In the genomic region with DNA sequence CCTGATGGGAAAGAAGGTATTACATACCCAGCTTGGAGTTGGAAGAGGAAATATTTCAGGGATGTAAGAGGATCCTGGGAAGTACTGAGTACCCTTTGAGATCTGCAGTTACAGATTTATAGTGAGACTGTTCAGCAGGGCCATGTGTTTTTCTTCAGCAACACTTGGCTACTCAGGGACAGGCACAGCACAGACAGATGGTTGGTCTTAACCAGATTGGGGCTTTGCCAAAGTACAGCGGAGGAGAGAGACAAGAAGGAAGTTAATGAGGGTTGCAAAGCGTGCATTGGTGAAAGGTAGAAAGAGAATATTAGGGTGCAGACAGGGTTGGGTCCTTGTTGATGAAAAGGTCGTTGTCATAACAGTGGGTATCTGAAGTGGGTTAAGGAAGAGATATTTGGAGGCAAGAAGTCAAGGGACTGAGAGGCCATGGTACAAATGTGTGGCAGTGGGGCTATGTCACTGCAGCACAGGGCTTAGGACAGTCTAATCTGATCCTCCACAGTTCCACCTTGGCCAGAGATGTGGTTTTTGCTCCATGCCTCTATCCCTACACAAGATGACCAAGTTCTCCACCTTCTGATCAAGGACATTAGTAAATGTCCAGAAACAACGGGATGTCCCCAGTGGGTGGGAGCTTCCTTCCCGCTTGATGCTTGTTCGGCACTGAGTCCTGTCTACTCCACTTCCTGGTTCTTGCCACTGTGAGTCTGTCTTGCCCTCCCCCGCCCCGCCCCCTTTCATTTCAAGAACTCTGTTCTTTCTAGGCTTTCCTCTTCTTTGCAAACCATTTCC, we compare ENCODE assay signal across 9 cellular contexts. TPM values are rescaled to one million over a fixed set of nuclear protein-coding genes. Genes with fewer than 3 reads are reported as not detected.
DNase-seq lines count a peak whose midpoint lies in the region; ATAC-seq and TF ChIP-seq lines count a peak whose summit lies in the region.
"Had no signal": no experiment of that assay in that cellular context is flagged by ENCODE, and none has a peak within 500 bp of the region (broad histone marks: within the 10 kb centered on the region; RNA-seq: fewer than 3 reads in every experiment).

No MANE protein-coding gene starts in this region.

- H3K27ac Mint-ChIP-seq in activated T-helper 2 cell treated with anti-CD3 and anti-CD28 coated beads, Interferon-gamma antibody, Interleukin-2, Interleukin-4, amounts not matched to agents 10 μg/mL and 5 μg/mL and 100 μg/mL, durations not matched to agents 14 hours and 24 hours and 36 hours, result peak overlapping the region; percentile 72
- no peak overlapping the region for H3K27ac Mint-ChIP-seq in Caco-2 (ENCODE audit: unreplicated experiment)

- H3K9me3 ChIP-seq in A673 (ENCODE audit: low read depth, low read length, poor library complexity, severe bottlenecking) (peaks cover 11% of the 10 kb centered on the region), OCI-LY7 (ENCODE audit: low read length) (no peaks in the 10 kb centered on the region), mucosa of descending colon (no peaks in the 10 kb centered on the region), Caco-2 (peaks cover 8% of the 10 kb centered on the region; the same call in 1 of the 2 replicates)

- ATAC-seq in mucosa of descending colon, result peak; percentile 67

- H4K20me1 ChIP-seq in OCI-LY7 (ENCODE audit: insufficient read depth, low read length), result no peaks in the 10 kb centered on the region

- TF ChIP-seq CTCF in A673 (conservative IDR thresholded peaks at IDR 0.05; ENCODE audit: low read depth, low read length) (no peak), OCI-LY7 (conservative IDR thresholded peaks at IDR 0.05; ENCODE audit: low read length) (no peak), mucosa of descending colon (IDR thresholded peaks at IDR 0.05) (no peak), Caco-2 (IDR thresholded peaks at IDR 0.05; ENCODE audit: insufficient read depth in 1 of 2, low read depth in 1 of 2, low read length in 1 of 2, severe bottlenecking in 1 of 2, unreplicated experiment in 1 of 2) (no peak)

- H3K4me3 ChIP-seq in A673 (ENCODE audit: low read depth, low read length, poor library complexity, severe bottlenecking), result no peak overlapping the region
- no peak overlapping the region for H3K4me3 ChIP-seq in OCI-LY7 (ENCODE audit: low read depth, low read length, poor library complexity, severe bottlenecking)
- H3K4me3 ChIP-seq in mucosa of descending colon, result no peak overlapping the region
- H3K4me3 ChIP-seq in Caco-2 (ENCODE audit: low read depth, low read length), result no peak overlapping the region
- H3K4me3 ChIP-seq: dorsolateral prefrontal cortex had no signal

- H3K27me3 Mint-ChIP-seq in activated T-helper 2 cell treated with anti-CD3 and anti-CD28 coated beads, Interferon-gamma antibody, Interleukin-2, Interleukin-4, amounts not matched to agents 10 μg/mL and 5 μg/mL and 100 μg/mL, durations not matched to agents 14 hours and 24 hours and 36 hours (ENCODE audit: low read depth), result peaks cover 19% of the 10 kb centered on the region
- H3K27me3 Mint-ChIP-seq in Caco-2 (ENCODE audit: insufficient read depth, unreplicated experiment), result peaks cover 7% of the 10 kb centered on the region

- peak; percentile 6 for DNase-seq in A673 (ENCODE audit: low spot score)
- DNase-seq in OCI-LY7 (ENCODE audit: low spot score), result peak; percentile 4
- DNase-seq in activated T-helper 2 cell treated with anti-CD3 and anti-CD28 coated beads, Interferon-gamma antibody, Interleukin-2, Interleukin-4, amounts not matched to agents 10 μg/mL and 5 μg/mL and 100 μg/mL, durations not matched to agents 14 hours and 24 hours and 36 hours (ENCODE audit: low spot score), result no peak
- peak in 2 of 3 donors; percentile 24 to 28 for DNase-seq in mucosa of descending colon
- DNase-seq in ecto neural progenitor cell (ENCODE audit: low spot score), result no peak
- no peak for DNase-seq in Caco-2
- DNase-seq in NCI-H2029 (lab: John Stamatoyannopoulos, UW), result no peak
- no peak for DNase-seq in GM03348 (ENCODE audit: low spot score)

- no peak overlapping the region for H3K4me2 ChIP-seq in OCI-LY7 (ENCODE audit: low read length)

- H3K9me2 ChIP-seq in OCI-LY7 (ENCODE audit: insufficient read depth, low read length), result no peaks in the 10 kb centered on the region

- H3K27ac ChIP-seq in A673 (ENCODE audit: low read depth, low read length, poor library complexity, severe bottlenecking) (no peak overlapping the region), OCI-LY7 (ENCODE audit: low read depth, low read length, poor library complexity, severe bottlenecking) (no peak overlapping the region)
- H3K27ac ChIP-seq: dorsolateral prefrontal cortex had no signal

- peak overlapping the region; percentile 38 for H3K4me3 Mint-ChIP-seq in activated T-helper 2 cell treated with anti-CD3 and anti-CD28 coated beads, Interferon-gamma antibody, Interleukin-2, Interleukin-4, amounts not matched to agents 10 μg/mL and 5 μg/mL and 100 μg/mL, durations not matched to agents 14 hours and 24 hours and 36 hours (ENCODE audit: low read depth)
- H3K4me3 Mint-ChIP-seq in Caco-2 (ENCODE audit: unreplicated experiment), result no peak overlapping the region

- H2AFZ ChIP-seq in OCI-LY7 (ENCODE audit: low read length), result no peak overlapping the region

- peaks cover 16% of the 10 kb centered on the region for H3K9me3 Mint-ChIP-seq in activated T-helper 2 cell treated with anti-CD3 and anti-CD28 coated beads, Interferon-gamma antibody, Interleukin-2, Interleukin-4, amounts not matched to agents 10 μg/mL and 5 μg/mL and 100 μg/mL, durations not matched to agents 14 hours and 24 hours and 36 hours
- peaks cover 29% of the 10 kb centered on the region for H3K9me3 Mint-ChIP-seq in Caco-2 (ENCODE audit: unreplicated experiment)

- H3K36me3 ChIP-seq in A673 (ENCODE audit: insufficient read depth, low read length, poor library complexity, severe bottlenecking) (no peaks in the 10 kb centered on the region), OCI-LY7 (ENCODE audit: insufficient read depth, low read length) (no peaks in the 10 kb centered on the region), mucosa of descending colon (ENCODE audit: low read depth) (no peaks in the 10 kb centered on the region), Caco-2 (ENCODE audit: control insufficient read depth, insufficient read depth, low read length) (no peaks in the 10 kb centered on the region)

- H3K36me3 Mint-ChIP-seq in activated T-helper 2 cell treated with anti-CD3 and anti-CD28 coated beads, Interferon-gamma antibody, Interleukin-2, Interleukin-4, amounts not matched to agents 10 μg/mL and 5 μg/mL and 100 μg/mL, durations not matched to agents 14 hours and 24 hours and 36 hours (ENCODE audit: low read depth), result no peaks in the 10 kb centered on the region
- H3K36me3 Mint-ChIP-seq in Caco-2 (ENCODE audit: insufficient read depth, unreplicated experiment), result no peaks in the 10 kb centered on the region

- no peaks in the 10 kb centered on the region for H3K27me3 ChIP-seq in A673 (replicated peaks; ENCODE audit: insufficient read depth, low read depth, low read length, poor library complexity)
- H3K27me3 ChIP-seq in Caco-2 (replicated peaks; ENCODE audit: control insufficient read depth, insufficient read depth, low read length), result no peaks in the 10 kb centered on the region
- H3K27me3 ChIP-seq: dorsolateral prefrontal cortex had no signal

- H3K79me2 ChIP-seq in OCI-LY7 (ENCODE audit: insufficient read depth, low read depth, low read length), result no peaks in the 10 kb centered on the region

- BruUV-seq in A673 (replicated peaks; lab: Mats Ljungman, UMichigan) (no TSS peak), OCI-LY7 (replicated peaks; lab: Mats Ljungman, UMichigan) (no TSS peak), Caco-2 (replicated peaks; lab: Mats Ljungman, UMichigan) (no TSS peak)

- POLR2A ChIA-PET in A673 (lab: Charles Lee; ENCODE audit: low non-redundant PET), result no interaction called here
- POLR2A ChIA-PET in OCI-LY7 (lab: Charles Lee), result interaction anchor here (0.5 to 0.6 kb wide), 2 partner anchors 386 to 415 kb away, joined by 3 read pairs; no protein-coding TSS in a partner anchor
- POLR2A ChIA-PET in Caco-2 (lab: Charles Lee), result no interaction called here

- CTCF ChIA-PET in A673 (lab: Charles Lee), result no interaction called here
- CTCF ChIA-PET in OCI-LY7 (lab: Charles Lee; ENCODE audit: unreplicated experiment), result no interaction called here
- CTCF ChIA-PET in Caco-2 (lab: Charles Lee), result no interaction called here

- intact Hi-C loops in A673 (cut with micrococcal nuclease; ENCODE audit: unreplicated experiment), result no loop called here
- intact Hi-C loops in OCI-LY7 (cut with micrococcal nuclease; ENCODE audit: unreplicated experiment), result loop anchor here (5.0 kb wide), 1 partner anchor 1245 kb away; no protein-coding TSS in a partner anchor
- intact Hi-C loops in activated T-helper 2 cell treated with anti-CD3 and anti-CD28 coated beads, Interferon-gamma antibody, Interleukin-2, Interleukin-4, amounts not matched to agents 10 μg/mL and 5 μg/mL and 100 μg/mL, durations not matched to agents 14 hours and 24 hours and 36 hours (cut with micrococcal nuclease), result loop anchor here (1.0 kb wide), 1 partner anchor 225 kb away; no protein-coding TSS in a partner anchor
- intact Hi-C loops in mucosa of descending colon (cut with DNase I, micrococcal nuclease), result loop anchor here in 1 of 2 donors (10.0 kb wide), 1 partner anchor 972 kb away; no protein-coding TSS in a partner anchor
- intact Hi-C loops in Caco-2 (cut with micrococcal nuclease; ENCODE audit: unreplicated experiment), result no loop called here

- H3K4me1 ChIP-seq in A673 (ENCODE audit: insufficient read depth, low read length, poor library complexity, severe bottlenecking) (no peaks in the 10 kb centered on the region), OCI-LY7 (ENCODE audit: insufficient read depth, low read length, poor library complexity, severe bottlenecking) (no peaks in the 10 kb centered on the region), mucosa of descending colon (ENCODE audit: low read depth) (no peaks in the 10 kb centered on the region), Caco-2 (peaks cover 6% of the 10 kb centered on the region)

- peaks cover 12% of the 10 kb centered on the region for H3K4me1 Mint-ChIP-seq in activated T-helper 2 cell treated with anti-CD3 and anti-CD28 coated beads, Interferon-gamma antibody, Interleukin-2, Interleukin-4, amounts not matched to agents 10 μg/mL and 5 μg/mL and 100 μg/mL, durations not matched to agents 14 hours and 24 hours and 36 hours (ENCODE audit: low read depth)
- H3K4me1 Mint-ChIP-seq in Caco-2 (ENCODE audit: low read depth, unreplicated experiment), result peaks cover 7% of the 10 kb centered on the region

RNA-seq across cellular contexts. Expression of a gene that starts 18.9 kb away (rescaled TPM):
- total RNA-seq in A673 (2021) (17.4 and 21.2 TPM in 2 replicates), OCI-LY7 (2022) (7.1 and 7.7 TPM in 2 replicates), mucosa of descending colon (10 to 100 TPM; 26.3 to 31.5 (median 30.3) TPM), Caco-2 (2022) (50.7 and 54.2 TPM in 2 replicates)
- total RNA-seq in OCI-LY7 (2014; rRNA removed; shearing (Covaris generic)), result 12.1 and 16.9 TPM in 2 replicates
- total RNA-seq in activated T-helper 2 cell treated with anti-CD3 and anti-CD28 coated beads, Interferon-gamma antibody, Interleukin-2, Interleukin-4, amounts not matched to agents 10 μg/mL and 5 μg/mL and 100 μg/mL, durations not matched to agents 14 hours and 24 hours and 36 hours, result 24.0 and 24.5 TPM in 2 replicates

Comparison
In these comparisons a context has a peak if more than half of its experiments do, and no peak if none do; other contexts are left out.
1. DNase-seq: peak in A673 (single experiment), OCI-LY7 (single experiment) and mucosa of descending colon (2 of 3); none in activated T-helper 2 cell treated with anti-CD3 and anti-CD28 coated beads, Interferon-gamma antibody, Interleukin-2, Interleukin-4, amounts not matched to agents 10 μg/mL and 5 μg/mL and 100 μg/mL, durations not matched to agents 14 hours and 24 hours and 36 hours (single experiment), ecto neural progenitor cell (single experiment), Caco-2 (0 of 2), NCI-H2029 (single experiment) and GM03348 (single experiment).
2. intact Hi-C loops: an anchor here in OCI-LY7 (5.0 kb wide) and activated T-helper 2 cell treated with anti-CD3 and anti-CD28 coated beads, Interferon-gamma antibody, Interleukin-2, Interleukin-4, amounts not matched to agents 10 μg/mL and 5 μg/mL and 100 μg/mL, durations not matched to agents 14 hours and 24 hours and 36 hours (1.0 kb wide); none called in A673 and Caco-2.